Comparison of ENCODE assay signal across 8 cellular contexts in the genomic region with DNA sequence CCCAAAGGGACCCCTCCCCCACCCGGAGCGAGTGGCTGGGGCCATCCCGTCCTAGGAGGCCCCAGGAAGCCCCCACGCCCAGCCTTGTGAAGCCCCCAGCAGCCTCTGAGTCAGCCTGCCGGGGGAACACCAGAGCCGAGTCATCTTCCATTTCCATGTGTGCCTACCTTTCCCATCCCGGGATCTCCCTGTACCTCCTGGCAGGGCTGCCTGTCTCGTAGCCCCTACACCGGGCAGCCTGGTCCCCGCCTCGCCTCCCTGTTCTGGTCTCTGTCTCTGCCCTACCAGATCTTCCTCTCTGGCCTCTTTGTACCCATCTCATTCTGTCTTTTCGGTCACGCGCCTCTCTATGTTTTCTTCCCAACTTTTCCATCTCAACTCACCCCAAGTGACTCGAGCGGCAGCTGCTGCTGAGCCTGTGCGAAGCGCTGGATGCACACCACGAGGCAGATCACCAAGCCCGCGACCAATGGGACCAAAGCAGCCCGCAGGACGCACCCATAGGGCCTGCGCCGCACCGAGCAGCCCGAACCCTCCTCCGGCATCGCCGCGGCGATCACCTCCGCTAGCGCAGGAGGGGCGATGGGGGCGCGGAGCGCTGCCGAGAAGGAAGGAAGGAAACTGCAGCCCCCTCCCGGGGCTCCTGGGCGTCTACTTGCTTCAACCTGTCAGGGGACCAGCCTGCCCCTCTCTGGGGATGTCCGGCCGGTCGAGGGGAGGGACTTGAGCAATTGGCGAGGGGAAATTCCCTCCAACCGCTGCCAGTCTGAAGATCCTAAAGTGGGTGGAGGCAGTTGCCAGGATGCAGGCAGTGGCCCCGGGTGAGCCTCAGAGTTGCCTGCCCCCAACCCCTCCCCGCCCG. TPM values are rescaled to one million over a fixed set of nuclear protein-coding genes. Genes with fewer than 3 reads are reported as not detected.
DNase-seq lines count a peak whose midpoint lies in the region; ATAC-seq and TF ChIP-seq lines count a peak whose summit lies in the region.

A gene with protein sequence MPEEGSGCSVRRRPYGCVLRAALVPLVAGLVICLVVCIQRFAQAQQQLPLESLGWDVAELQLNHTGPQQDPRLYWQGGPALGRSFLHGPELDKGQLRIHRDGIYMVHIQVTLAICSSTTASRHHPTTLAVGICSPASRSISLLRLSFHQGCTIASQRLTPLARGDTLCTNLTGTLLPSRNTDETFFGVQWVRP (minus strand): TSS at position 693 of the 862 bp plus-strand sequence. CDS start 148 bp downstream, at position 545.

- peak within 1 kb of the TSS; percentile 99 for H3K4me3 Mint-ChIP-seq in T-helper 1 cell treated with Interleukin-12 subunit alpha and Interleukin-12 subunit beta and Interleukin-4 antibody, amounts not matched to agents 30 μg/mL and 1 μg/mL, for 36 hours

- DNase-seq in activated CD4-positive, CD25-positive, alpha-beta regulatory T cell (lab: John Stamatoyannopoulos, UW) = no peak
- DNase-seq in cerebellar cortex (ENCODE audit: low spot score) = peak; percentile 59
- no peak for DNase-seq in dermis blood vessel endothelial cell
- no peak for DNase-seq in NCI-H2227 treated with DMSO at 0.1 percent for 48 hours (lab: John Stamatoyannopoulos, UW)

- no peaks in the 10 kb centered on the region for H4K20me1 ChIP-seq in neural cell (ENCODE audit: insufficient read depth)

- no peaks in the 10 kb centered on the region for H3K9me3 ChIP-seq in neural cell (ENCODE audit: low read length)

- H3K27me3 Mint-ChIP-seq in T-helper 1 cell treated with Interleukin-12 subunit alpha and Interleukin-12 subunit beta and Interleukin-4 antibody, amounts not matched to agents 30 μg/mL and 1 μg/mL, for 36 hours (ENCODE audit: low read depth) = peaks cover 38% of the 10 kb centered on the region

- ATAC-seq in activated CD4-positive, CD25-positive, alpha-beta regulatory T cell treated with anti-CD3 and anti-CD28 coated beads, Interleukin-2, amount 50 U/mL, for 24 hours = peak; percentile 71 to 76
- ATAC-seq in HG03175 (IDR thresholded peaks at IDR 0.05; ENCODE audit: unreplicated experiment) = peak; percentile 53

- peak within 1 kb of the TSS; percentile 85 for H3K27ac Mint-ChIP-seq in T-helper 1 cell treated with Interleukin-12 subunit alpha and Interleukin-12 subunit beta and Interleukin-4 antibody, amounts not matched to agents 30 μg/mL and 1 μg/mL, for 36 hours

- H3K4me2 ChIP-seq in neural cell (ENCODE audit: low read length) = peak within 1 kb of the TSS; percentile 39

- no peaks in the 10 kb centered on the region for H3K36me3 ChIP-seq in neural cell (ENCODE audit: insufficient read depth, low read length)

- H3K4me3 ChIP-seq in neural cell (ENCODE audit: low read length) = peak within 1 kb of the TSS; percentile 64

- H3K36me3 Mint-ChIP-seq in T-helper 1 cell treated with Interleukin-12 subunit alpha and Interleukin-12 subunit beta and Interleukin-4 antibody, amounts not matched to agents 30 μg/mL and 1 μg/mL, for 36 hours (ENCODE audit: low read depth) = peaks cover 30% of the 10 kb centered on the region

- H3K9me3 Mint-ChIP-seq in T-helper 1 cell treated with Interleukin-12 subunit alpha and Interleukin-12 subunit beta and Interleukin-4 antibody, amounts not matched to agents 30 μg/mL and 1 μg/mL, for 36 hours = no peaks in the 10 kb centered on the region

- H3K9ac ChIP-seq in neural cell (ENCODE audit: low read length) = no peak within 1 kb of the TSS

- H3K79me2 ChIP-seq in neural cell (replicated peaks; ENCODE audit: insufficient read depth, low read length) = no peaks in the 10 kb centered on the region

- H3F3A ChIP-seq in neural cell (ENCODE audit: insufficient read depth, low read length, poor library complexity, severe bottlenecking) = no peaks in the 10 kb centered on the region

- no peak for TF ChIP-seq EP300 in neural cell (conservative IDR thresholded peaks at IDR 0.05; ENCODE audit: poor library complexity, severe bottlenecking)

- H3K27ac ChIP-seq in neural cell (ENCODE audit: low read length) = no peak within 1 kb of the TSS

- peaks cover 76% of the 10 kb centered on the region for H3K27me3 ChIP-seq in neural cell (ENCODE audit: insufficient read depth, low read depth, low read length)

- no peak within 1 kb of the TSS for H2AFZ ChIP-seq in neural cell (ENCODE audit: low read depth, low read length)

- H3K4me1 Mint-ChIP-seq in T-helper 1 cell treated with Interleukin-12 subunit alpha and Interleukin-12 subunit beta and Interleukin-4 antibody, amounts not matched to agents 30 μg/mL and 1 μg/mL, for 36 hours (ENCODE audit: low read depth) = peaks cover 55% of the 10 kb centered on the region

- no peaks in the 10 kb centered on the region for H3K9me2 ChIP-seq in neural cell (ENCODE audit: insufficient read depth, low read length)

- TF ChIP-seq CTCF in neural cell (IDR thresholded peaks at IDR 0.05; ENCODE audit: poor library complexity, severe bottlenecking) = no peak

- TF ChIP-seq RAD21 in neural cell (conservative IDR thresholded peaks at IDR 0.05) = no peak

TF ChIP-seq in neural cell, 6 proteins besides CTCF, POLR2A, EP300 and RAD21:
- TF ChIP-seq, protein P1, sequence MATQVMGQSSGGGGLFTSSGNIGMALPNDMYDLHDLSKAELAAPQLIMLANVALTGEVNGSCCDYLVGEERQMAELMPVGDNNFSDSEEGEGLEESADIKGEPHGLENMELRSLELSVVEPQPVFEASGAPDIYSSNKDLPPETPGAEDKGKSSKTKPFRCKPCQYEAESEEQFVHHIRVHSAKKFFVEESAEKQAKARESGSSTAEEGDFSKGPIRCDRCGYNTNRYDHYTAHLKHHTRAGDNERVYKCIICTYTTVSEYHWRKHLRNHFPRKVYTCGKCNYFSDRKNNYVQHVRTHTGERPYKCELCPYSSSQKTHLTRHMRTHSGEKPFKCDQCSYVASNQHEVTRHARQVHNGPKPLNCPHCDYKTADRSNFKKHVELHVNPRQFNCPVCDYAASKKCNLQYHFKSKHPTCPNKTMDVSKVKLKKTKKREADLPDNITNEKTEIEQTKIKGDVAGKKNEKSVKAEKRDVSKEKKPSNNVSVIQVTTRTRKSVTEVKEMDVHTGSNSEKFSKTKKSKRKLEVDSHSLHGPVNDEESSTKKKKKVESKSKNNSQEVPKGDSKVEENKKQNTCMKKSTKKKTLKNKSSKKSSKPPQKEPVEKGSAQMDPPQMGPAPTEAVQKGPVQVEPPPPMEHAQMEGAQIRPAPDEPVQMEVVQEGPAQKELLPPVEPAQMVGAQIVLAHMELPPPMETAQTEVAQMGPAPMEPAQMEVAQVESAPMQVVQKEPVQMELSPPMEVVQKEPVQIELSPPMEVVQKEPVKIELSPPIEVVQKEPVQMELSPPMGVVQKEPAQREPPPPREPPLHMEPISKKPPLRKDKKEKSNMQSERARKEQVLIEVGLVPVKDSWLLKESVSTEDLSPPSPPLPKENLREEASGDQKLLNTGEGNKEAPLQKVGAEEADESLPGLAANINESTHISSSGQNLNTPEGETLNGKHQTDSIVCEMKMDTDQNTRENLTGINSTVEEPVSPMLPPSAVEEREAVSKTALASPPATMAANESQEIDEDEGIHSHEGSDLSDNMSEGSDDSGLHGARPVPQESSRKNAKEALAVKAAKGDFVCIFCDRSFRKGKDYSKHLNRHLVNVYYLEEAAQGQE (IDR thresholded peaks at IDR 0.05; ENCODE audit: borderline replicate concordance) = no peak
- TF ChIP-seq TAF1 (IDR thresholded peaks at IDR 0.05; ENCODE audit: low read depth) (no peak), EZH2 (IDR thresholded peaks at IDR 0.05; ENCODE audit: borderline replicate concordance, insufficient read depth, low read length, poor library complexity, severe bottlenecking) (no peak), MXI1 (conservative IDR thresholded peaks at IDR 0.05; ENCODE audit: poor library complexity, severe bottlenecking) (no peak), POLR2AphosphoS5 (IDR thresholded peaks at IDR 0.05) (no peak), SMC3 (conservative IDR thresholded peaks at IDR 0.05; ENCODE audit: poor library complexity) (no peak)

RNA-seq across cellular contexts. Expression of the gene that starts here (rescaled TPM):
- polyA plus RNA-seq in neural cell = not detected in 2 replicates
- polyA minus RNA-seq in neural cell = not detected in 2 replicates
- total RNA-seq in dermis blood vessel endothelial cell = 0.14 TPM in 1 of 2 replicates, not detected in the other
